18 cellular contexts compared by ENCODE assay signal in the genomic region with DNA sequence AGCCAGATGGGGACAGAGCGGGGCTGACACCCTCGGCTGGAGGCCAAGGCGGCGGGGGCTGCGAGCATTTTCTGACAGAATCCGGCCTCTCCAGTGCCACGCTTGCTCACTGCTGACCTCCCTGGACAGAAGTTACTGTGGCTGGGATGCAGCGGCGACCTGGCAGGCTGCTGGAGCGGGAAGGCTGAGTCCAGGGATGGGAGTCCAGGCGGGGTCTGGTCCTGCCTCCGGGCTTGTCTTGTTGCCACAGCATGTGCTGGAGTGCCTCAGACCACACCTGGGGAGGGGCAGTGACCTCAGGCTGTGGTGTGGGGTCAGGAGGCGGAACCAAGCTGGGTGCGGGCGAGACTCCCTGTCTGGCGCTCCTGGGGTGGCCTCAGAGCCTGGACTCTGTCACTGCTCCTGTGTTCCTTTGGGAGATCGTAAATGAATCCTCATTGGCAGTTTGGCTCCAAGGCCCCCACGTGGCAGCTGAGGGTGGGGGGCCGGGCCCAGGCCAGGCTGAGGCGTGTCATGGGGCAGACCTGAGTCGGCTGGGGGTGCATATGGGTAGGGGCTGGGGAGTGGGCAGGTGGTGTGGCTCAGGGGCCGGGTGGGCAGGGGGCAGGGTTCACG. TPM values are rescaled to one million over a fixed set of nuclear protein-coding genes. Genes with fewer than 3 reads are reported as not detected.
DNase-seq lines count a peak whose midpoint lies in the region; ATAC-seq lines count a peak whose summit lies in the region.
"Had no signal": no experiment of that assay in that cellular context is flagged by ENCODE, and none has a peak within 500 bp of the region (broad histone marks: within the 10 kb centered on the region; RNA-seq: fewer than 3 reads in every experiment).

No MANE protein-coding gene starts in this region.

- H3K14ac ChIP-seq in neuronal stem cell (ENCODE audit: low read length): peak overlapping the region; percentile 85

- peaks cover 12% of the 10 kb centered on the region for H3K36me3 ChIP-seq in HUES6 (ENCODE audit: control insufficient read depth, insufficient read depth, low read length)
- H3K36me3 ChIP-seq in neuronal stem cell (replicated peaks in 1 of 2; ENCODE audit: control insufficient read depth in 2 of 2, insufficient read depth in 2 of 2, low read length in 2 of 2): no peaks in the 10 kb centered on the region
- H3K36me3 ChIP-seq: thyroid gland had no signal

- H2BK12ac ChIP-seq in neuronal stem cell (ENCODE audit: low read length): no peak overlapping the region

- DNase-seq in ecto neural progenitor cell (ENCODE audit: low spot score) (peak; percentile 54), neuronal stem cell (ENCODE audit: low spot score) (no peak), substantia nigra (lab: John Stamatoyannopoulos, UW) (peak in 1 of 49 donors; percentile 68), NCI-H524 treated with DMSO at 0.1 percent for 48 hours (lab: John Stamatoyannopoulos, UW) (no peak)
- DNase-seq: body of pancreas; CD8-positive, alpha-beta T cell; DMS79; midbrain; NCI-H1436 treated with DMSO at 0.1 percent for 48 hours; NCI-H2171; NCI-H748 treated with DMSO at 0.1 percent for 48 hours; PC-9; thyroid gland had no signal

- H3K27me3 ChIP-seq in HUES6 (ENCODE audit: control insufficient read depth, insufficient read depth, low read length) (no peaks in the 10 kb centered on the region), neuronal stem cell (ENCODE audit: control insufficient read depth in 3 of 3, insufficient read depth in 3 of 3, low read depth in 1 of 3, low read length in 3 of 3) (peaks cover 3 to 19% (median 12%) of the 10 kb centered on the region in 3 experiments)
- H3K27me3 ChIP-seq: body of pancreas, thyroid gland had no signal

- ATAC-seq in GM18870 (IDR thresholded peaks at IDR 0.05; ENCODE audit: unreplicated experiment) (no peak), HG02610 (IDR thresholded peaks at IDR 0.05; ENCODE audit: unreplicated experiment) (no peak), GM18873 (IDR thresholded peaks at IDR 0.05; ENCODE audit: low FRiP score, unreplicated experiment) (no peak)
- ATAC-seq: body of pancreas; CD8-positive, alpha-beta T cell; SK-N-SH treated with all-trans-retinoic acid at 6 μM for 48 hours had no signal

- no peak overlapping the region for H2AFZ ChIP-seq in neuronal stem cell (ENCODE audit: low read length)
- H2AFZ ChIP-seq: PC-9 had no signal

- H4K8ac ChIP-seq in neuronal stem cell (ENCODE audit: low read depth, low read length): peak overlapping the region; percentile 43

- H3K23ac ChIP-seq in neuronal stem cell (ENCODE audit: low read depth, low read length, poor library complexity): peak overlapping the region; percentile 80

- H3K9ac ChIP-seq in HUES6 (ENCODE audit: low read length): peak overlapping the region; percentile 5
- H3K9ac ChIP-seq in neuronal stem cell (ENCODE audit: low read depth, low read length, poor library complexity): no peak overlapping the region

- no CpG with 5 or more reads among the region's 23 CpGs for WGBS in neuronal stem cell (ENCODE audit: extremely low coverage in 2 of 2, insufficient read length in 2 of 2, insufficient replicate concordance in 1 of 2), 2 donors

- no peak overlapping the region for H4K91ac ChIP-seq in neuronal stem cell (ENCODE audit: low read depth, low read length, poor library complexity)

- H3K4me2 ChIP-seq in neuronal stem cell (ENCODE audit: insufficient read depth, low read length, poor library complexity, severe bottlenecking): no peak overlapping the region
- H3K4me2 ChIP-seq: PC-9 had no signal

- H3K4ac ChIP-seq in neuronal stem cell (ENCODE audit: low read length): peak overlapping the region; percentile 11

- no peak overlapping the region for H2BK15ac ChIP-seq in neuronal stem cell (ENCODE audit: low read length)

- H2BK120ac ChIP-seq in neuronal stem cell (ENCODE audit: low read depth, low read length): no peak overlapping the region

- H2AK5ac ChIP-seq in neuronal stem cell (ENCODE audit: low read depth, low read length): peak overlapping the region; percentile 54

- H3K27ac ChIP-seq in HUES6 (ENCODE audit: low read depth, low read length) (no peak overlapping the region), neuronal stem cell (replicated peaks; ENCODE audit: low read length) (no peak overlapping the region), substantia nigra (ENCODE audit: low read depth, low read length, poor library complexity, severe bottlenecking) (peak overlapping the region; percentile 100)
- H3K27ac ChIP-seq: body of pancreas, PC-9, thyroid gland had no signal

- H3K79me1 ChIP-seq in neuronal stem cell (ENCODE audit: low read depth, low read length): peaks cover 8% of the 10 kb centered on the region

- peak overlapping the region; percentile 59 for H3K18ac ChIP-seq in neuronal stem cell (ENCODE audit: low read length)

- H3K4me3 ChIP-seq in HUES6 (ENCODE audit: low read depth, low read length): no peak overlapping the region
- no peak overlapping the region for H3K4me3 ChIP-seq in neuronal stem cell (ENCODE audit: low read length in 2 of 2)
- H3K4me3 ChIP-seq: body of pancreas, PC-9, thyroid gland had no signal

- no peaks in the 10 kb centered on the region for H3K9me3 ChIP-seq in HUES6 (ENCODE audit: control insufficient read depth, insufficient read depth, low read depth, low read length)
- H3K9me3 ChIP-seq in neuronal stem cell (replicated peaks in 1 of 2; ENCODE audit: control insufficient read depth in 2 of 2, insufficient read depth in 1 of 2, low read depth in 1 of 2, low read length in 2 of 2): no peaks in the 10 kb centered on the region
- H3K9me3 ChIP-seq: body of pancreas, thyroid gland had no signal

- H3K4me1 ChIP-seq in HUES6 (ENCODE audit: control insufficient read depth, insufficient read depth, low read length): peaks cover 18% of the 10 kb centered on the region; the same call in 1 of the 2 replicates
- peaks cover 4 to 5% of the 10 kb centered on the region in 2 donors for H3K4me1 ChIP-seq in neuronal stem cell (ENCODE audit: control insufficient read depth in 2 of 2, insufficient read depth in 1 of 2, low read depth in 1 of 2, low read length in 2 of 2)

- no peak overlapping the region for H2BK5ac ChIP-seq in neuronal stem cell (ENCODE audit: low read length)

RNA-seq across cellular contexts. Expression of gene BOK, which starts 5.5 kb away (rescaled TPM):
- polyA plus RNA-seq in neuronal stem cell (2013, experiment 1 of 2): 5.1 TPM
- 4.7 TPM for polyA plus RNA-seq in neuronal stem cell (2013, experiment 2 of 2)

RNA-seq across cellular contexts. Expression of gene STK25, which starts 55.7 kb away (rescaled TPM):
- polyA plus RNA-seq in neuronal stem cell (2013, experiment 1 of 2): 129 TPM
- polyA plus RNA-seq in neuronal stem cell (2013, experiment 2 of 2): 118 TPM
